Comparison of ENCODE assay signal across 8 cellular contexts in the genomic region with DNA sequence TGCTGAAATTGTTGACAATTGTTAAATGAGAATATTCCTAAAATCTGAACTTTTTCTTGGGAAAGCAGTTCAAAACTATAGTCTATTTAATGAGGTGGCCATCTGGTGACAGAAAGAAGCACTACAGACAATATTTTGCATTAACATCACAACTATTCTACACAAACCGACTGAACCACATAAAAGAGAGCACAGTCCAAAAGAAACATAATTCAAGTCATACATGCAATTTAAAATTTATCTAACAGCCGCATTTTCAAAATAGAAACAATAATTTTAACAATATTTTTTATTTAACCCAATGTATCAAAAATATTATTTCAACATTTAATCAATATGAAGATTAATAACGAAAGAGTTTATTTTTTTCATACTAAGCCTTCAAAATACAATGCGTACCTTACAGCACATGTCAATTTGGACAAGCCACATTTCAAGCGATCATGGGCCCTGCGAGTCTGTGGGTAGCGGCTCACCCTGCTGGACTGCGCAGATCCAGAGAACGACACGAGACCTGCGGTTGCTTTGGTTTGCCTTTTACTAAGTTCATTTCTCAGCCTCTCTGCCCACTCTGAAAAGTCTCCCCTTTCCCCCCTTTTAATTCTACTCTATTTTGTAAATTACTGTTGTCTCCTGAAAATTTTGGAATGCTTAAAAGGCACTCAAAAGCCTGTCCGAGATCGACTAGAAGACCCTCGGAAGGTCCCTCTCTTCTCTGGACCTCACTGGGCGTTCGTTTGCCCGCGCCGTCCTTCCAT. TPM values are rescaled to one million over a fixed set of nuclear protein-coding genes. Genes with fewer than 3 reads are reported as not detected.
A peak's percentile ranks its signal among the peaks of the same experiment; 100 is the strongest.
DNase-seq lines count a peak whose midpoint lies in the region; ATAC-seq and TF ChIP-seq lines count a peak whose summit lies in the region.

No MANE protein-coding gene starts in this region.

- peaks cover 8% of the 10 kb centered on the region for H3K4me1 Mint-ChIP-seq in activated T-cell treated with anti-CD3 and anti-CD28 coated beads, Interleukin-2, amount 50 U/mL, for 4 hours (ENCODE audit: low read depth)

- no peaks in the 10 kb centered on the region for H3K36me3 Mint-ChIP-seq in activated T-cell treated with anti-CD3 and anti-CD28 coated beads, Interleukin-2, amount 50 U/mL, for 4 hours (ENCODE audit: insufficient read depth)

- H3K9me3 Mint-ChIP-seq in activated T-cell treated with anti-CD3 and anti-CD28 coated beads, Interleukin-2, amount 50 U/mL, for 4 hours, result no peaks in the 10 kb centered on the region

- peak overlapping the region; percentile 35 to 45 for H3K4me3 ChIP-seq in neutrophil (ENCODE audit: low read depth in 1 of 2, low read length in 1 of 2)

- TF ChIP-seq CTCF in neutrophil (IDR thresholded peaks at IDR 0.05), result no peak

- peak overlapping the region; percentile 59 for H3K4me3 Mint-ChIP-seq in activated T-cell treated with anti-CD3 and anti-CD28 coated beads, Interleukin-2, amount 50 U/mL, for 4 hours

- H3K36me3 ChIP-seq in neutrophil, result no peaks in the 10 kb centered on the region

- H3K27me3 Mint-ChIP-seq in activated T-cell treated with anti-CD3 and anti-CD28 coated beads, Interleukin-2, amount 50 U/mL, for 4 hours (ENCODE audit: low read depth), result peaks cover 44% of the 10 kb centered on the region

- H3K4me1 ChIP-seq in neutrophil (ENCODE audit: control insufficient read depth in 1 of 2, insufficient read depth in 1 of 2, low read depth in 1 of 2, low read length in 1 of 2), result peaks cover 16 to 17% of the 10 kb centered on the region in 2 experiments

- DNase-seq in DMS153 treated with DMSO at 0.1 percent for 48 hours (lab: John Stamatoyannopoulos, UW; ENCODE audit: unreplicated experiment) (peak; percentile 59), NCI-H2029 (lab: John Stamatoyannopoulos, UW) (peak; percentile 23), globus pallidus (ENCODE audit: low spot score) (peak; percentile 31), ureter (ENCODE audit: low spot score) (no peak)
- no peak for DNase-seq in activated T-cell treated with anti-CD3 and anti-CD28 coated beads, Interleukin-2, amount 50 U/mL, for 4 hours

- H3K27ac ChIP-seq in neutrophil, result no peak overlapping the region

- peak; percentile 59 for ATAC-seq in GM21619 (IDR thresholded peaks at IDR 0.05; ENCODE audit: unreplicated experiment)
- peak; percentile 40 to 67 for ATAC-seq in activated T-cell treated with anti-CD3 and anti-CD28 coated beads, Interleukin-2, amount 50 U/mL, for 4 hours
- ATAC-seq in GM21381 (IDR thresholded peaks at IDR 0.05; ENCODE audit: unreplicated experiment), result no peak

- H3K9me3 ChIP-seq in neutrophil, result no peaks in the 10 kb centered on the region

- H3K27me3 ChIP-seq in neutrophil, result peaks cover 60% of the 10 kb centered on the region

RNA-seq across cellular contexts. Expression of a gene that starts 0.9 kb away (rescaled TPM):
- total RNA-seq in activated T-cell treated with anti-CD3 and anti-CD28 coated beads, Interleukin-2, amount 50 U/mL, for 4 hours, result not detected
- 0.08 TPM for total RNA-seq in ureter

RNA-seq across cellular contexts. Expression of a gene that starts 48.4 kb away (rescaled TPM):
- not detected for total RNA-seq in activated T-cell treated with anti-CD3 and anti-CD28 coated beads, Interleukin-2, amount 50 U/mL, for 4 hours
- total RNA-seq in ureter, result 5.2 TPM

Comparison
In these comparisons a context has a peak if more than half of its experiments do, and no peak if none do; other contexts are left out.
1. DNase-seq: peak in DMS153 treated with DMSO at 0.1 percent for 48 hours (single experiment), NCI-H2029 (single experiment) and globus pallidus (single experiment); none in activated T-cell treated with anti-CD3 and anti-CD28 coated beads, Interleukin-2, amount 50 U/mL, for 4 hours (single experiment) and ureter (single experiment).